In genomic region chr9:107281164-107281563, GRCh38 we compare ENCODE assay signal across 15 cellular contexts. TPM values are rescaled to one million over a fixed set of nuclear protein-coding genes. Genes with fewer than 3 reads are reported as not detected.
DNase-seq lines count a peak whose midpoint lies in the region; ATAC-seq, FAIRE-seq and TF ChIP-seq lines count a peak whose summit lies in the region.
"Had no signal": no experiment of that assay in that cellular context is flagged by ENCODE, and none has a peak within 500 bp of the region (broad histone marks: within the 10 kb centered on the region; RNA-seq: fewer than 3 reads in every experiment).

No MANE protein-coding gene starts in this region.

- H4K5ac ChIP-seq in IMR-90 (ENCODE audit: low read depth, low read length): no peak overlapping the region

- TF ChIP-seq CTCF in IMR-90 (conservative IDR thresholded peaks at IDR 0.05; ENCODE audit: low read depth, low read length): no peak
- TF ChIP-seq CTCF in brain (conservative IDR thresholded peaks at IDR 0.05): no peak
- no peak for TF ChIP-seq CTCF in left lung (IDR thresholded peaks at IDR 0.05)

- in situ Hi-C loops in IMR-90 (cut with MboI; ENCODE audit: low sequenced_read_pairs): loop anchor here (25.0 kb wide), 1 partner anchor 394 kb away; no protein-coding TSS in a partner anchor

- peaks cover 4% of the 10 kb centered on the region for H3K9me1 ChIP-seq in IMR-90 (ENCODE audit: insufficient read depth, low read length)

- no peak overlapping the region for H3K56ac ChIP-seq in IMR-90 (ENCODE audit: extremely low read depth, insufficient read depth, low read length)

- intact Hi-C loops in IMR-90 (cut with micrococcal nuclease): loop anchor here (5.0 to 10.0 kb wide), 3 partner anchors 109 to 1436 kb away; partner anchors contain the start of gene ZNF462
- intact Hi-C loops in left lung (cut with DNase I): no loop called here

- H3K27ac ChIP-seq in BLaER1 treated with 17β-estradiol and CSF1 and Interleukin-3, amounts not matched to agents 10 nM and 100 nM: peak overlapping the region in 6 of 11 experiments; percentile 13 to 100 (median 74); a peak in 6 of 22 replicates
- H3K27ac ChIP-seq in IMR-90 (ENCODE audit: insufficient read depth, low read length) (no peak overlapping the region), left lung (peak overlapping the region in 1 of 2 donors; percentile 100)

- 80% methylated on average over 1 of the region's 1 CpG; no CpG with 5 or more reads in 1 of the 2 experiments for WGBS in IMR-90 (ENCODE audit: extremely low coverage in 2 of 2, insufficient read length in 1 of 2), 2 experiments

- no peaks in the 10 kb centered on the region for H3K27me3 ChIP-seq in BLaER1 treated with 17β-estradiol and CSF1 and Interleukin-3, amounts not matched to agents 10 nM and 100 nM
- no peaks in the 10 kb centered on the region for H3K27me3 ChIP-seq in IMR-90 (ENCODE audit: control insufficient read depth, insufficient read depth, low read length)
- no peaks in the 10 kb centered on the region for H3K27me3 ChIP-seq in left lung
- H3K27me3 ChIP-seq: BE2C had no signal

- no peak for TF ChIP-seq POLR2A in IMR-90 (IDR thresholded peaks at IDR 0.05; ENCODE audit: low read depth, low read length)

- H3K27me3 Mint-ChIP-seq in brain: peaks cover 8% of the 10 kb centered on the region
- H3K27me3 Mint-ChIP-seq in naive thymus-derived CD8-positive, alpha-beta T cell: peaks cover 0 to 7% (median 2%) of the 10 kb centered on the region in 5 donors
- no peaks in the 10 kb centered on the region for H3K27me3 Mint-ChIP-seq in activated CD8-positive, alpha-beta memory T cell treated with anti-CD3 and anti-CD28 coated beads, Interleukin-2, amount 10 ng/mL, durations not matched to agents 7 days and 5 days

- BruUV-seq in IMR-90 (replicated peaks; lab: Mats Ljungman, UMichigan): no TSS peak

- ATAC-seq in IMR-90 (ENCODE audit: low read depth): no peak
- ATAC-seq in naive thymus-derived CD8-positive, alpha-beta T cell: no peak
- ATAC-seq in activated CD8-positive, alpha-beta memory T cell treated with anti-CD3 and anti-CD28 coated beads, Interleukin-2, amount 10 ng/mL, durations not matched to agents 7 days and 5 days: no peak
- ATAC-seq in HG02798 (IDR thresholded peaks at IDR 0.05; ENCODE audit: poor library complexity, unreplicated experiment): no peak
- no peak for ATAC-seq in left lung

- CTCF ChIA-PET in IMR-90 (lab: Yijun Ruan, JAX): interaction anchor here (0.6 to 2.3 kb wide), 2 partner anchors 59 to 184 kb away, joined by 3 to 5 read pairs; no protein-coding TSS in a partner anchor
- CTCF ChIA-PET in activated CD8-positive, alpha-beta memory T cell treated with anti-CD3 and anti-CD28 coated beads, Interleukin-2, amount 10 ng/mL, durations not matched to agents 7 days and 5 days (lab: Charles Lee): interaction anchor here (4.5 kb wide), 1 partner anchor 60 kb away, joined by 22 read pairs; no protein-coding TSS in a partner anchor

- H2BK5ac ChIP-seq in IMR-90 (ENCODE audit: low read depth, low read length, poor library complexity, severe bottlenecking): no peak overlapping the region

- no peak overlapping the region for H2AFZ ChIP-seq in IMR-90 (replicated peaks; ENCODE audit: low read length, poor library complexity)

- H3K9ac ChIP-seq in BLaER1 treated with 17β-estradiol and CSF1 and Interleukin-3, amounts not matched to agents 10 nM and 100 nM: no peak overlapping the region; a peak in 2 of 22 replicates
- H3K9ac ChIP-seq in IMR-90 (ENCODE audit: low read depth, low read length): no peak overlapping the region

- DNase-seq in IMR-90: no peak
- DNase-seq in naive thymus-derived CD8-positive, alpha-beta T cell: no peak
- no peak for DNase-seq in RCC 7860 (ENCODE audit: low spot score)
- DNase-seq in activated CD8-positive, alpha-beta memory T cell treated with anti-CD3 and anti-CD28 coated beads, Interleukin-2, amount 10 ng/mL, durations not matched to agents 7 days and 5 days: no peak
- DNase-seq in left lung: no peak
- DNase-seq: activated T-cell treated with anti-CD3 and anti-CD28 coated beads, Interleukin-2, amount 50 U/mL, for 48 hours; BE2C; NCI-H146; NCI-H524 treated with DMSO at 0.1 percent for 48 hours; posterior cingulate gyrus; SHP77; stimulated activated CD4-positive, alpha-beta T cell treated with anti-CD3 and anti-CD28 coated beads, Interleukin-1b, Interleukin-23, amount 100 ng/mL, for 48 hours had no signal

- peaks cover 22 to 31% (median 26%) of the 10 kb centered on the region in 10 experiments for H3K4me1 ChIP-seq in BLaER1 treated with 17β-estradiol and CSF1 and Interleukin-3, amounts not matched to agents 10 nM and 100 nM
- H3K4me1 ChIP-seq in IMR-90 (ENCODE audit: control insufficient read depth, insufficient read depth, low read length) (peaks cover 7% of the 10 kb centered on the region), left lung (peaks cover 4 to 42% of the 10 kb centered on the region in 2 donors)

- H3K4ac ChIP-seq in IMR-90 (ENCODE audit: low read depth, low read length): no peak overlapping the region

- peaks cover 0 to 13% of the 10 kb centered on the region in 2 experiments; a peak in 2 of 4 replicates for H3K79me1 ChIP-seq in IMR-90 (ENCODE audit: low read depth in 1 of 2, low read length in 2 of 2)

- dilution Hi-C loops in IMR-90 (cut with HindIII; ENCODE audit: low sequenced_read_pairs, unreplicated experiment): no loop called here

- H4K91ac ChIP-seq in IMR-90 (ENCODE audit: insufficient read depth, low read depth, low read length): no peak overlapping the region

- H3K18ac ChIP-seq in IMR-90 (ENCODE audit: low read depth, low read length): no peak overlapping the region

- peak overlapping the region; percentile 69 to 96 (median 87); a peak in 21 of 22 replicates for H3K4me2 ChIP-seq in BLaER1 treated with 17β-estradiol and CSF1 and Interleukin-3, amounts not matched to agents 10 nM and 100 nM
- no peak overlapping the region for H3K4me2 ChIP-seq in IMR-90 (ENCODE audit: low read depth, low read length)

- peak overlapping the region; percentile 16 for H2BK120ac ChIP-seq in IMR-90 (ENCODE audit: low read depth, low read length)

- H3K4me3 ChIP-seq in BLaER1 treated with 17β-estradiol and CSF1 and Interleukin-3, amounts not matched to agents 10 nM and 100 nM: no peak overlapping the region
- no peak overlapping the region for H3K4me3 ChIP-seq in IMR-90 (ENCODE audit: insufficient read depth, low read depth, low read length)
- no peak overlapping the region for H3K4me3 ChIP-seq in left lung

- peak overlapping the region; percentile 41 to 97 (median 70) for H3K4me3 Mint-ChIP-seq in brain
- peak overlapping the region in 7 of 10 donors; percentile 7 to 93 (median 46) for H3K4me3 Mint-ChIP-seq in naive thymus-derived CD8-positive, alpha-beta T cell
- H3K4me3 Mint-ChIP-seq in activated CD8-positive, alpha-beta memory T cell treated with anti-CD3 and anti-CD28 coated beads, Interleukin-2, amount 10 ng/mL, durations not matched to agents 7 days and 5 days: no peak overlapping the region

- no peak for TF ChIP-seq RAD21 in IMR-90 (IDR thresholded peaks at IDR 0.05; ENCODE audit: low read length)

- 0 out of 3 replicates have a peak overlapping the region, but pooled peaks have one; percentile 6 for H2BK15ac ChIP-seq in IMR-90 (ENCODE audit: low read depth, low read length)

- H3K23ac ChIP-seq in IMR-90 (ENCODE audit: low read depth, low read length): no peak overlapping the region

- no peaks in the 10 kb centered on the region for H3K9me3 Mint-ChIP-seq in brain
- no peaks in the 10 kb centered on the region for H3K9me3 Mint-ChIP-seq in naive thymus-derived CD8-positive, alpha-beta T cell
- no peaks in the 10 kb centered on the region for H3K9me3 Mint-ChIP-seq in activated CD8-positive, alpha-beta memory T cell treated with anti-CD3 and anti-CD28 coated beads, Interleukin-2, amount 10 ng/mL, durations not matched to agents 7 days and 5 days (ENCODE audit: low read depth)

- H3K36me3 ChIP-seq in BLaER1 treated with 17β-estradiol and CSF1 and Interleukin-3, amounts not matched to agents 10 nM and 100 nM: no peaks in the 10 kb centered on the region; a peak in 1 of 22 replicates
- H3K36me3 ChIP-seq in IMR-90 (ENCODE audit: control insufficient read depth, insufficient read depth, low read length) (no peaks in the 10 kb centered on the region), left lung (no peaks in the 10 kb centered on the region)

- no peak overlapping the region for H2AK9ac ChIP-seq in IMR-90 (replicated peaks; ENCODE audit: low read depth, low read length, poor library complexity)

- FAIRE-seq in RCC 7860 (lab: Jason Lieb, UNC): no peak

- H2BK20ac ChIP-seq in IMR-90 (ENCODE audit: low read depth, low read length): no peak overlapping the region

- H3K4me1 Mint-ChIP-seq in brain: peaks cover 33% of the 10 kb centered on the region
- peaks cover 11 to 40% (median 27%) of the 10 kb centered on the region in 4 donors for H3K4me1 Mint-ChIP-seq in naive thymus-derived CD8-positive, alpha-beta T cell
- peaks cover 30% of the 10 kb centered on the region for H3K4me1 Mint-ChIP-seq in activated CD8-positive, alpha-beta memory T cell treated with anti-CD3 and anti-CD28 coated beads, Interleukin-2, amount 10 ng/mL, durations not matched to agents 7 days and 5 days

- H4K8ac ChIP-seq in IMR-90 (ENCODE audit: low read depth in 2 of 2, low read length in 2 of 2): no peak overlapping the region

- POLR2A ChIA-PET in IMR-90 (lab: Charles Lee; ENCODE audit: unreplicated experiment): interaction anchor here (1.2 kb wide), 1 partner anchor 42 kb away, joined by 3 read pairs; no protein-coding TSS in a partner anchor
- POLR2A ChIA-PET in naive thymus-derived CD8-positive, alpha-beta T cell (lab: Charles Lee): no interaction called here

- H4K20me1 ChIP-seq in BLaER1 treated with 17β-estradiol and CSF1 and Interleukin-3, amounts not matched to agents 10 nM and 100 nM: peaks cover 23 to 29% (median 25%) of the 10 kb centered on the region in 11 experiments
- peaks cover 26% of the 10 kb centered on the region for H4K20me1 ChIP-seq in IMR-90 (ENCODE audit: insufficient read depth, low read length)

- peaks cover 2% of the 10 kb centered on the region for H3K36me3 Mint-ChIP-seq in brain
- no peaks in the 10 kb centered on the region for H3K36me3 Mint-ChIP-seq in naive thymus-derived CD8-positive, alpha-beta T cell
- peaks cover 13% of the 10 kb centered on the region for H3K36me3 Mint-ChIP-seq in activated CD8-positive, alpha-beta memory T cell treated with anti-CD3 and anti-CD28 coated beads, Interleukin-2, amount 10 ng/mL, durations not matched to agents 7 days and 5 days

- no peak overlapping the region for H3K14ac ChIP-seq in IMR-90 (replicated peaks; ENCODE audit: low read depth, low read length)

- H3K9me3 ChIP-seq in BLaER1 treated with 17β-estradiol and CSF1 and Interleukin-3, amounts not matched to agents 10 nM and 100 nM (replicated peaks in 1 of 11): no peaks in the 10 kb centered on the region
- H3K9me3 ChIP-seq in IMR-90 (ENCODE audit: control insufficient read depth, insufficient read depth, low read length) (no peaks in the 10 kb centered on the region), left lung (no peaks in the 10 kb centered on the region)
- H3K9me3 ChIP-seq: BE2C had no signal

- peak overlapping the region in 3 of 5 experiments; percentile 7 to 75 (median 25) for H3K27ac Mint-ChIP-seq in brain
- peak overlapping the region in 7 of 10 donors; percentile 7 to 48 (median 33) for H3K27ac Mint-ChIP-seq in naive thymus-derived CD8-positive, alpha-beta T cell
- H3K27ac Mint-ChIP-seq in activated CD8-positive, alpha-beta memory T cell treated with anti-CD3 and anti-CD28 coated beads, Interleukin-2, amount 10 ng/mL, durations not matched to agents 7 days and 5 days: no peak overlapping the region

- H2AK5ac ChIP-seq in IMR-90 (ENCODE audit: low read depth, low read length): no peak overlapping the region

RNA-seq across cellular contexts. Expression of gene RAD23B, which starts 1.9 kb away (rescaled TPM):
- 126 and 127 TPM in 2 replicates for total RNA-seq in IMR-90 (2012; rRNA removed)
- 123 and 148 TPM in 2 replicates for polyA plus RNA-seq in IMR-90 (2012; rRNA removed)
- 48.2 and 80.7 TPM in 2 replicates for polyA plus RNA-seq in IMR-90 (2012; cell fraction: cytosol; rRNA removed)
- 20.9 and 67.7 TPM in 2 replicates for polyA plus RNA-seq in IMR-90 (2012; cell fraction: nucleus; rRNA removed; ENCODE audit: low replicate concordance)
- 130 TPM for polyA plus RNA-seq in brain (ENCODE audit: insufficient read depth, low read depth, low replicate concordance)
- 10 to 100 TPM; 48.1 to 62.5 TPM for total RNA-seq in naive thymus-derived CD8-positive, alpha-beta T cell
- polyA plus RNA-seq in naive thymus-derived CD8-positive, alpha-beta T cell: 10 to 100 TPM in 2 of 3 donors, 1 to 10 TPM in 1; 6.9 to 17.9 (median 14.4) TPM
- 100 to 1,000 TPM in 1 of 2 experiments, 10 to 100 TPM in 1; 98.7 to 109 TPM for total RNA-seq in activated CD8-positive, alpha-beta memory T cell treated with anti-CD3 and anti-CD28 coated beads, Interleukin-2, amount 10 ng/mL, durations not matched to agents 7 days and 5 days
- 100 to 1,000 TPM; 108 to 142 TPM for total RNA-seq in left lung
